ENCODE assay signal across 9 cellular contexts in genomic region chr17:42653179-42654124, GRCh38. TPM values are rescaled to one million over a fixed set of nuclear protein-coding genes. Genes with fewer than 3 reads are reported as not detected.
A peak's percentile ranks its signal among the peaks of the same experiment; 100 is the strongest.
DNase-seq lines count a peak whose midpoint lies in the region; ATAC-seq, FAIRE-seq and TF ChIP-seq lines count a peak whose summit lies in the region.
"Had no signal": no experiment of that assay in that cellular context is flagged by ENCODE, and none has a peak within 500 bp of the region (broad histone marks: within the 10 kb centered on the region; RNA-seq: fewer than 3 reads in every experiment).

No MANE protein-coding gene starts in this region.

- H3K27me3 ChIP-seq in bronchial epithelial cell (ENCODE audit: control insufficient read depth, insufficient read depth, low read length), result no peaks in the 10 kb centered on the region

- POLR2A ChIA-PET in naive thymus-derived CD8-positive, alpha-beta T cell (lab: Charles Lee), result no interaction called here

- peak overlapping the region in 5 of 10 donors; percentile 0 to 41 (median 25) for H3K4me3 Mint-ChIP-seq in naive thymus-derived CD8-positive, alpha-beta T cell
- H3K4me3 Mint-ChIP-seq: memory B cell had no signal

- TF ChIP-seq CTCF in bronchial epithelial cell (IDR thresholded peaks at IDR 0.05; ENCODE audit: insufficient read depth, low read length, severe bottlenecking), result no peak

- no peaks in the 10 kb centered on the region for H3K36me3 ChIP-seq in bronchial epithelial cell (ENCODE audit: control insufficient read depth, insufficient read depth, low read length)

- no peak for ATAC-seq in HG03354 (IDR thresholded peaks at IDR 0.05; ENCODE audit: poor library complexity, severe bottlenecking, unreplicated experiment)
- no peak for ATAC-seq in naive thymus-derived CD8-positive, alpha-beta T cell

- H3K27ac ChIP-seq in skin epidermis, result peak overlapping the region in 20 of 21 experiments; percentile 38 to 88 (median 75)

- H3K4me1 Mint-ChIP-seq in naive thymus-derived CD8-positive, alpha-beta T cell, result peaks cover 4 to 14% (median 7%) of the 10 kb centered on the region in 4 donors

- H3K9me3 Mint-ChIP-seq in naive thymus-derived CD8-positive, alpha-beta T cell, result no peaks in the 10 kb centered on the region

- no peak for FAIRE-seq in bronchial epithelial cell (lab: Jason Lieb, UNC)

- H3K36me3 Mint-ChIP-seq in naive thymus-derived CD8-positive, alpha-beta T cell, result no peaks in the 10 kb centered on the region

- peaks cover 5 to 24% (median 18%) of the 10 kb centered on the region in 5 donors for H3K27me3 Mint-ChIP-seq in naive thymus-derived CD8-positive, alpha-beta T cell

- no peak overlapping the region for H3K27ac Mint-ChIP-seq in naive thymus-derived CD8-positive, alpha-beta T cell
- H3K27ac Mint-ChIP-seq: memory B cell had no signal

- DNase-seq in HCEC 1CT, result peak; percentile 35
- no peak for DNase-seq in bronchial epithelial cell (ENCODE audit: low read depth)
- DNase-seq in iPS-NIHi11 (ENCODE audit: low spot score), result peak; percentile 35
- DNase-seq in NCI-H748 (lab: John Stamatoyannopoulos, UW; ENCODE audit: unreplicated experiment), result no peak
- no peak for DNase-seq in naive thymus-derived CD8-positive, alpha-beta T cell
- no peak for DNase-seq in activated CD4-positive, alpha-beta T cell treated with anti-CD3 and anti-CD28 coated beads, Interleukin-2, amount 50 U/mL, for 1 hour

- H3K4me3 ChIP-seq in bronchial epithelial cell (ENCODE audit: low read depth, low read length) (peak overlapping the region; percentile 12), skin epidermis (peak overlapping the region in 6 of 7 experiments; percentile 4 to 34 (median 20))

RNA-seq across cellular contexts. Expression of gene TUBG2, which starts 5.6 kb away (rescaled TPM):
- total RNA-seq in bronchial epithelial cell, result 5.3 and 6.7 TPM in 2 replicates
- total RNA-seq in naive thymus-derived CD8-positive, alpha-beta T cell, result 10 to 100 TPM; 18.1 to 22.1 TPM
- 1 to 10 TPM; 4.9 to 6.9 (median 6.0) TPM for polyA plus RNA-seq in naive thymus-derived CD8-positive, alpha-beta T cell

RNA-seq across cellular contexts. Expression of gene PLEKHH3, which starts 23.3 kb away (rescaled TPM):
- 15.3 and 26.9 TPM in 2 replicates for total RNA-seq in bronchial epithelial cell
- total RNA-seq in naive thymus-derived CD8-positive, alpha-beta T cell, result not detected
- polyA plus RNA-seq in naive thymus-derived CD8-positive, alpha-beta T cell, result not detected

RNA-seq across cellular contexts. Expression of gene CCR10, which starts 28.2 kb away (rescaled TPM):
- total RNA-seq in bronchial epithelial cell, result 0.13 TPM in 1 of 2 replicates, not detected in the other
- total RNA-seq in naive thymus-derived CD8-positive, alpha-beta T cell, result 1 to 10 TPM; 1.3 to 1.7 TPM
- polyA plus RNA-seq in naive thymus-derived CD8-positive, alpha-beta T cell, result 1 to 10 TPM in 1 of 3 donors, under 1 TPM in 2; 0.68 to 1.8 (median 0.75) TPM

RNA-seq across cellular contexts. Expression of gene CNTNAP1, which starts 28.9 kb away (rescaled TPM):
- total RNA-seq in bronchial epithelial cell, result 0.51 and 0.53 TPM in 2 replicates
- total RNA-seq in naive thymus-derived CD8-positive, alpha-beta T cell, result 1 to 10 TPM; 2.7 to 3.0 TPM
- under 1 TPM in 1 of 3 donors, not detected in 2; 0.05 TPM for polyA plus RNA-seq in naive thymus-derived CD8-positive, alpha-beta T cell

RNA-seq across cellular contexts. Expression of gene TUBG1, which starts 44.0 kb away (rescaled TPM):
- total RNA-seq in bronchial epithelial cell, result 12.1 and 21.5 TPM in 2 replicates
- total RNA-seq in naive thymus-derived CD8-positive, alpha-beta T cell, result 10 to 100 TPM; 12.7 to 16.3 TPM
- polyA plus RNA-seq in naive thymus-derived CD8-positive, alpha-beta T cell, result 10 to 100 TPM in 1 of 3 donors, 1 to 10 TPM in 2; 6.7 to 10.3 (median 7.8) TPM

Comparison
In these comparisons a context has a peak if more than half of its experiments do, and no peak if none do; other contexts are left out.
1. DNase-seq: peak in HCEC 1CT (single experiment) and iPS-NIHi11 (single experiment); none in bronchial epithelial cell (single experiment), NCI-H748 (single experiment), naive thymus-derived CD8-positive, alpha-beta T cell (0 of 10) and activated CD4-positive, alpha-beta T cell treated with anti-CD3 and anti-CD28 coated beads, Interleukin-2, amount 50 U/mL, for 1 hour (single experiment).
2. RNA of gene PLEKHH3, which starts 23.3 kb away (total RNA-seq): 15.3 to 26.9 TPM in bronchial epithelial cell; not detected in naive thymus-derived CD8-positive, alpha-beta T cell; every median in the first group is over 10 times any median in the second.